22 cellular contexts compared by ENCODE assay signal in genomic region chr3:81375921-81376320, GRCh38.
"Had no signal": no experiment of that assay in that cellular context is flagged by ENCODE, and none has a peak within 500 bp of the region (broad histone marks: within the 10 kb centered on the region; RNA-seq: fewer than 3 reads in every experiment).

No MANE protein-coding gene starts in this region.

- H3K27me3 ChIP-seq: esophagus muscularis mucosa, gastrocnemius medialis, heart right ventricle, ovary, right atrium auricular region, sigmoid colon, stomach, transverse colon had no signal

- H3K4me3 ChIP-seq: esophagus muscularis mucosa, gastrocnemius medialis, heart right ventricle, mucosa of descending colon, ovary, right atrium auricular region, sigmoid colon, stomach, thoracic aorta, transverse colon had no signal

- DNase-seq: cortex of kidney; effector memory CD4-positive, alpha-beta T cell; gastrocnemius medialis; heart right ventricle; hypothalamus; left cardiac atrium; left ventricle myocardium superior; mucosa of descending colon; natural killer cell; ovary; sigmoid colon; small intestine; stimulated activated CD4-positive, alpha-beta T cell treated with anti-CD3 and anti-CD28 coated beads, Interleukin-12 subunit alpha, Interleukin-12 subunit beta, amount 100 ng/mL, for 4 hours; stimulated activated naive CD4-positive, alpha-beta T cell; stomach; substantia nigra; transverse colon had no signal

- H3K4me1 ChIP-seq: esophagus muscularis mucosa, gastrocnemius medialis, heart right ventricle, right atrium auricular region, sigmoid colon, stomach, transverse colon had no signal

- H3K36me3 ChIP-seq: esophagus muscularis mucosa, gastrocnemius medialis, heart right ventricle, ovary, right atrium auricular region, sigmoid colon, stomach, thoracic aorta, transverse colon had no signal

- H3K9me3 ChIP-seq: esophagus muscularis mucosa, gastrocnemius medialis, mucosa of descending colon, ovary, sigmoid colon, thoracic aorta, transverse colon had no signal

- ATAC-seq: heart right ventricle, left cardiac atrium, left ventricle myocardium superior, mucosa of descending colon, natural killer cell had no signal

- H3K4me3 Mint-ChIP-seq: natural killer cell, neural crest cell had no signal

- H3K27ac ChIP-seq: epithelial cell of prostate, esophagus muscularis mucosa, gastrocnemius medialis, heart right ventricle, ovary, right atrium auricular region, sigmoid colon, stomach, thoracic aorta, transverse colon had no signal

- H3K4me1 Mint-ChIP-seq: natural killer cell had no signal

- H3K27ac Mint-ChIP-seq: natural killer cell had no signal

- H3K36me3 Mint-ChIP-seq: natural killer cell had no signal
